In the genomic region with DNA sequence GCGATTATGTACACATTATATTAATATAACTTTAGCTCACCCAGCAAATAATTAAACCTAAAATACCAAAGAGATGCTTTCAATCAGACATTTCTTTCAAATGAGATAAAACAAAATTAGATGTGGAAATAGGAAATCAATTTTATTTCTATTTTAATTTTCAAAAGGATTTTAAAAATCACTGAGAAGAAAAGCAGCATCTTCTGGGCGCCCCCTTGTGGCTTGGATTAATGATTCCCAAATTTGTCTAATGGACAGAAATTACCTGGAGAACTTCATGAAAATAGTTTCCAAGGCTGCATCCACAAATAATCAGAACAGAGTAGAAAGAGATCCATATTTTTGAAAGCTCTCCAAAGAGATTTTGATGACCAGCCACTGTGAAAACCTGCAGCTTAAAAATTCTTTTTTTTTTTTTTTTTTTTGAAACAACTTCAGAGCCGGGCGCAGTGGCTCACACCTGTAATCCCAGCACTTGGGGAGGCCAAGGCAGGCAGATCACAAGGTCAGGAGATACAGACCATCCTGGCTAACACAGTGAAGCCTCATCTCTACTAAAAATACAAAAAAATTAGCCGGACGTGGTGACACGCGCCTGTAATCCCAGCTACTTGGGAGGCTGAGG, we compare ENCODE assay signal across 8 cellular contexts. TPM values are rescaled to one million over a fixed set of nuclear protein-coding genes. Genes with fewer than 3 reads are reported as not detected.
A peak's percentile ranks its signal among the peaks of the same experiment; 100 is the strongest.
DNase-seq lines count a peak whose midpoint lies in the region; ATAC-seq and TF ChIP-seq lines count a peak whose summit lies in the region.

No MANE protein-coding gene starts in this region.

- H3K4me3 ChIP-seq in epithelial cell of proximal tubule (ENCODE audit: low read depth, low read length): no peak overlapping the region
- no peak overlapping the region for H3K4me3 ChIP-seq in osteoblast (ENCODE audit: insufficient read depth, low read length)

- no peaks in the 10 kb centered on the region for H3K9me3 ChIP-seq in osteoblast (ENCODE audit: low read depth, low read length)

- peaks cover 27% of the 10 kb centered on the region for H3K4me1 Mint-ChIP-seq in Calu3 (ENCODE audit: low read depth, unreplicated experiment)
- H3K4me1 Mint-ChIP-seq in HFFc6 (ENCODE audit: low read depth): peaks cover 28% of the 10 kb centered on the region

- intact Hi-C loops in Calu3 (cut with micrococcal nuclease; ENCODE audit: unreplicated experiment): loop anchor here (5.0 kb wide), 1 partner anchor 93 kb away; a partner anchor contains a TSS

- no peak overlapping the region for H3K4me2 ChIP-seq in osteoblast (ENCODE audit: insufficient read depth, low read length)

- peaks cover 5% of the 10 kb centered on the region for H3K4me1 ChIP-seq in osteoblast (ENCODE audit: insufficient read depth, low read length)

- H3K4me3 Mint-ChIP-seq in Calu3 (ENCODE audit: low read depth, unreplicated experiment) (no peak overlapping the region), HFFc6 (no peak overlapping the region)

- ATAC-seq in HG03571 (IDR thresholded peaks at IDR 0.05; ENCODE audit: unreplicated experiment) (no peak), HG02884 (IDR thresholded peaks at IDR 0.05; ENCODE audit: unreplicated experiment) (no peak)

- no peak overlapping the region for H2AFZ ChIP-seq in osteoblast (ENCODE audit: low read length)

- TF ChIP-seq CTCF in Calu3 (IDR thresholded peaks at IDR 0.05; ENCODE audit: unreplicated experiment) (peak; percentile 53), HFFc6 (IDR thresholded peaks at IDR 0.05) (peak; percentile 93), epithelial cell of proximal tubule (conservative IDR thresholded peaks at IDR 0.05; ENCODE audit: low read depth, low read length) (peak; percentile 83), osteoblast (IDR thresholded peaks at IDR 0.05; ENCODE audit: extremely low read depth, low read depth, low read length) (peak; percentile 82)

- H3K27ac Mint-ChIP-seq in Calu3 (ENCODE audit: unreplicated experiment) (no peak overlapping the region), HFFc6 (no peak overlapping the region)

- BruUV-seq in Calu3 (replicated peaks; lab: Mats Ljungman, UMichigan): no TSS peak

- H4K20me1 ChIP-seq in osteoblast (ENCODE audit: insufficient read depth, low read length): no peaks in the 10 kb centered on the region

- H3K79me2 ChIP-seq in osteoblast (ENCODE audit: insufficient read depth, low read length): no peaks in the 10 kb centered on the region

- no peaks in the 10 kb centered on the region for H3K27me3 ChIP-seq in osteoblast (ENCODE audit: insufficient read depth, low read length)

- H3K36me3 ChIP-seq in osteoblast (ENCODE audit: insufficient read depth, low read length): no peaks in the 10 kb centered on the region

- CTCF ChIA-PET in Calu3 (lab: Charles Lee): no interaction called here

- H3K36me3 Mint-ChIP-seq in Calu3 (ENCODE audit: insufficient read depth, unreplicated experiment): no peaks in the 10 kb centered on the region
- no peaks in the 10 kb centered on the region for H3K36me3 Mint-ChIP-seq in HFFc6 (ENCODE audit: low read depth)

- DNase-seq in Calu3: peak; percentile 57
- peak; percentile 36 for DNase-seq in HFFc6
- peak; percentile 10 for DNase-seq in activated CD4-positive, CD25-positive, alpha-beta regulatory T cell treated with anti-CD3 and anti-CD28 coated beads, Interleukin-2, amount 50 U/mL, for 16 hours (ENCODE audit: low read depth, low spot score)
- no peak for DNase-seq in epithelial cell of proximal tubule (ENCODE audit: low read depth)
- DNase-seq in osteoblast (ENCODE audit: insufficient read length, low spot score, missing footprints): no peak
- DNase-seq in NCI-H146 treated with DMSO at 0.1 percent for 48 hours (lab: John Stamatoyannopoulos, UW; ENCODE audit: unreplicated experiment): no peak

- H3K27ac ChIP-seq in osteoblast (ENCODE audit: low read depth, low read length): no peak overlapping the region

- no peaks in the 10 kb centered on the region for H3K27me3 Mint-ChIP-seq in Calu3 (ENCODE audit: unreplicated experiment)
- peaks cover 3% of the 10 kb centered on the region for H3K27me3 Mint-ChIP-seq in HFFc6 (ENCODE audit: insufficient read depth)

- H3K9me3 Mint-ChIP-seq in Calu3 (ENCODE audit: low read depth, unreplicated experiment) (no peaks in the 10 kb centered on the region), HFFc6 (no peaks in the 10 kb centered on the region)

RNA-seq across cellular contexts. Expression of a gene that starts 50.9 kb away (rescaled TPM):
- 89.0 and 122 TPM in 2 replicates for total RNA-seq in Calu3 (2022)
- total RNA-seq in HFFc6 (2021; fragmentation: NEBNext Ultra II Directional; extraction: Animal tissue kit (Norgen Biotek cat#: 25700)): 100 to 1,000 TPM in 2 of 6 experiments, 10 to 100 TPM in 4; 86.0 to 106 (median 92.1) TPM
- total RNA-seq in epithelial cell of proximal tubule: 58.8 and 92.1 TPM in 2 replicates
- total RNA-seq in osteoblast: 56.9 and 66.2 TPM in 2 replicates

Comparison
In these comparisons a context has a peak if more than half of its experiments do, and no peak if none do; other contexts are left out.
1. DNase-seq: peak in Calu3 (single experiment), HFFc6 (single experiment) and activated CD4-positive, CD25-positive, alpha-beta regulatory T cell treated with anti-CD3 and anti-CD28 coated beads, Interleukin-2, amount 50 U/mL, for 16 hours (single experiment); none in epithelial cell of proximal tubule (single experiment), osteoblast (single experiment) and NCI-H146 treated with DMSO at 0.1 percent for 48 hours (single experiment).
2. Peak in every context shown above with its lines, with median percentiles within 50 percentile points of each other: CTCF ChIP-seq.